In genomic region chr6:56664007-56664406, GRCh38 we compare ENCODE assay signal across 1 cellular context.
TF ChIP-seq lines count a peak whose summit lies in the region.

No MANE protein-coding gene starts in this region.

TF ChIP-seq in HEK293, 187 proteins besides CTCF, POLR2A, EP300 and RAD21 (continued from another document):
- no peak for TF ChIP-seq REPIN1 (tag by site-specific recombination; IDR thresholded peaks at IDR 0.05; ENCODE audit: low read depth)
- TF ChIP-seq ZBTB17 (tag by site-specific recombination; IDR thresholded peaks at IDR 0.05) = 0 out of 2 replicates have a peak, but pooled peaks have one; percentile 32
- TF ChIP-seq ZNF266 (tag by site-specific recombination; IDR thresholded peaks at IDR 0.05; ENCODE audit: low read depth) = no peak
